In the genomic region with DNA sequence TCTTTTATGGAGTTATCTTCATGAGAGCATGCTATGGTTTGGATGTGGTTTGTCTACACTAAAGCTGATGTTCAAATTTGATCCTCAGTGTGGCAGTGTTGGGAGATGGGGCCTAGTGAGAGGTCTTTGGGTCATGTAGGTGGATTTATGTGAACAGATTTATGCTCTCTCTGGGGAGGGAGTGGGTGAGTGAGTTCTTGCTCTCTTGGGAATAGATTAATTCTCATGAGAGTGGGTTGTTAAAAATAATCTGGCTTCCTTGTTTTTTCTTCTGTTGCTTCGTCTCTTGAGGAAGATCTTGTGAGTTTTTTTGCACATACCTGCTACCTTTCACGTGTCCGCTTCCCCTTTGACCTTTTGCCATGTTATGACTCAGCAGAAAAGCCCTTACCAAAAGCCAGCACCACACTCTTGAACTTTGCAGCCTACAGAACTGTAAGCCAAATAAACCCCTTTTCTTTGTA, we compare ENCODE assay signal across 9 cellular contexts. TPM values are rescaled to one million over a fixed set of nuclear protein-coding genes. Genes with fewer than 3 reads are reported as not detected.
A peak's percentile ranks its signal among the peaks of the same experiment; 100 is the strongest.
DNase-seq lines count a peak whose midpoint lies in the region; ATAC-seq, FAIRE-seq and TF ChIP-seq lines count a peak whose summit lies in the region.
"Had no signal": no experiment of that assay in that cellular context is flagged by ENCODE, and none has a peak within 500 bp of the region (broad histone marks: within the 10 kb centered on the region; RNA-seq: fewer than 3 reads in every experiment).

No MANE protein-coding gene starts in this region.

- intact Hi-C loops in Caco-2 (cut with micrococcal nuclease; ENCODE audit: unreplicated experiment) = loop anchor here (5.0 kb wide), 1 partner anchor 46 kb away; no protein-coding TSS in a partner anchor

- no peaks in the 10 kb centered on the region for H3K36me3 ChIP-seq in Caco-2 (ENCODE audit: control insufficient read depth, insufficient read depth, low read length)
- no peaks in the 10 kb centered on the region for H3K36me3 ChIP-seq in bronchial epithelial cell (ENCODE audit: control insufficient read depth, insufficient read depth, low read length)

- peaks cover 13% of the 10 kb centered on the region for H3K4me1 ChIP-seq in Caco-2

- no peak overlapping the region for H3K4me3 Mint-ChIP-seq in Caco-2 (ENCODE audit: unreplicated experiment)

- ATAC-seq in GM19395 (IDR thresholded peaks at IDR 0.05; ENCODE audit: unreplicated experiment) = peak; percentile 50
- peak; percentile 62 for ATAC-seq in HG03457 (IDR thresholded peaks at IDR 0.05; ENCODE audit: unreplicated experiment)
- no peak for ATAC-seq in HG02798 (IDR thresholded peaks at IDR 0.05; ENCODE audit: poor library complexity, unreplicated experiment)
- ATAC-seq in HG03025 (IDR thresholded peaks at IDR 0.05; ENCODE audit: low FRiP score, unreplicated experiment) = no peak

- no peaks in the 10 kb centered on the region for H3K27me3 Mint-ChIP-seq in Caco-2 (ENCODE audit: insufficient read depth, unreplicated experiment)

- peaks cover 20% of the 10 kb centered on the region for H3K4me1 Mint-ChIP-seq in Caco-2 (ENCODE audit: low read depth, unreplicated experiment)

- H3K27me3 ChIP-seq in Caco-2 (replicated peaks; ENCODE audit: control insufficient read depth, insufficient read depth, low read length) = no peaks in the 10 kb centered on the region
- no peaks in the 10 kb centered on the region for H3K27me3 ChIP-seq in bronchial epithelial cell (ENCODE audit: control insufficient read depth, insufficient read depth, low read length)

- H3K36me3 Mint-ChIP-seq in Caco-2 (ENCODE audit: insufficient read depth, unreplicated experiment) = no peaks in the 10 kb centered on the region

- peak; percentile 36 for FAIRE-seq in bronchial epithelial cell (lab: Jason Lieb, UNC)

- DNase-seq in Caco-2 (peak in 1 of 2 experiments; percentile 34), bronchial epithelial cell (ENCODE audit: low read depth) (no peak), amniotic stem cell (lab: John Stamatoyannopoulos, UW) (no peak), GM03348 (ENCODE audit: low spot score) (no peak)
- DNase-seq: SK-N-SH had no signal

- H3K27ac Mint-ChIP-seq in Caco-2 (ENCODE audit: unreplicated experiment) = peak overlapping the region; percentile 29

- no peak overlapping the region for H3K4me3 ChIP-seq in Caco-2 (ENCODE audit: low read depth, low read length)
- no peak overlapping the region for H3K4me3 ChIP-seq in bronchial epithelial cell (ENCODE audit: low read depth, low read length)

- no peaks in the 10 kb centered on the region for H3K9me3 ChIP-seq in Caco-2
- H3K9me3 ChIP-seq: SK-N-SH had no signal

- CTCF ChIA-PET in Caco-2 (lab: Charles Lee) = no interaction called here

- TF ChIP-seq CTCF in Caco-2 (IDR thresholded peaks at IDR 0.05; ENCODE audit: insufficient read depth in 1 of 2, low read depth in 1 of 2, low read length in 1 of 2, severe bottlenecking in 1 of 2, unreplicated experiment in 1 of 2) (peak; percentile 9 to 27), bronchial epithelial cell (IDR thresholded peaks at IDR 0.05; ENCODE audit: insufficient read depth, low read length, severe bottlenecking) (no peak)

- POLR2A ChIA-PET in Caco-2 (lab: Charles Lee) = interaction anchor here (1.1 kb wide), 1 partner anchor 1127 kb away, joined by 7 read pairs; no protein-coding TSS in a partner anchor

- no peaks in the 10 kb centered on the region for H3K9me3 Mint-ChIP-seq in Caco-2 (ENCODE audit: unreplicated experiment)

- no TSS peak for BruUV-seq in Caco-2 (replicated peaks; lab: Mats Ljungman, UMichigan)

RNA-seq across cellular contexts. Expression of gene DERA, which starts 20.5 kb away (rescaled TPM):
- total RNA-seq in Caco-2 (2022) (84.3 and 86.4 TPM in 2 replicates), bronchial epithelial cell (58.4 and 83.3 TPM in 2 replicates)

RNA-seq across cellular contexts. Expression of gene STRAP, which starts 49.4 kb away (rescaled TPM):
- total RNA-seq in Caco-2 (2022) = 246 and 262 TPM in 2 replicates
- 82.4 and 90.8 TPM in 2 replicates for total RNA-seq in bronchial epithelial cell

Comparison
In these comparisons a context has a peak if more than half of its experiments do, and no peak if none do; other contexts are left out.
1. ATAC-seq: peak in GM19395 (single experiment) and HG03457 (single experiment); none in HG02798 (single experiment) and HG03025 (single experiment).